Comparison of ENCODE assay signal across 11 cellular contexts in genomic region chr6:26295691-26296555, GRCh38.
DNase-seq lines count a peak whose midpoint lies in the region; ATAC-seq and TF ChIP-seq lines count a peak whose summit lies in the region.
"Had no signal": no experiment of that assay in that cellular context is flagged by ENCODE, and none has a peak within 500 bp of the region (broad histone marks: within the 10 kb centered on the region; RNA-seq: fewer than 3 reads in every experiment).

No MANE protein-coding gene starts in this region.

- no TSS peak for BruUV-seq in Calu3 (replicated peaks; lab: Mats Ljungman, UMichigan)

- no peaks in the 10 kb centered on the region for H3K9me2 ChIP-seq in MM.1S (replicated peaks; ENCODE audit: insufficient read depth, low read length)

- H3K4me3 ChIP-seq in MM.1S (ENCODE audit: low read length) (peak overlapping the region; percentile 34; the same call in 1 of the 2 replicates), muscle layer of duodenum (ENCODE audit: low read depth in 1 of 2, low read length in 2 of 2) (peak overlapping the region in 1 of 2 donors; percentile 24), neuronal stem cell (ENCODE audit: low read length in 2 of 2) (no peak overlapping the region), right atrium auricular region (no peak overlapping the region)
- H3K4me3 ChIP-seq: body of pancreas had no signal

- H3K14ac ChIP-seq in neuronal stem cell (ENCODE audit: low read length): no peak overlapping the region

- H3K9me3 ChIP-seq in MM.1S (replicated peaks; ENCODE audit: insufficient read depth, low read length) (no peaks in the 10 kb centered on the region), muscle layer of duodenum (ENCODE audit: control insufficient read depth in 1 of 2, low read length in 2 of 2) (no peaks in the 10 kb centered on the region), neuronal stem cell (replicated peaks in 1 of 2; ENCODE audit: control insufficient read depth in 2 of 2, insufficient read depth in 1 of 2, low read depth in 1 of 2, low read length in 2 of 2) (peaks cover 0 to 6% of the 10 kb centered on the region in 2 donors), right atrium auricular region (no peaks in the 10 kb centered on the region)
- H3K9me3 ChIP-seq: body of pancreas, neutrophil had no signal

- no peak for ATAC-seq in left cardiac atrium
- ATAC-seq in HG02588 (IDR thresholded peaks at IDR 0.05; ENCODE audit: unreplicated experiment): no peak
- ATAC-seq: body of pancreas had no signal

- H3K4me1 Mint-ChIP-seq in Calu3 (ENCODE audit: low read depth, unreplicated experiment): peaks cover 38% of the 10 kb centered on the region

- CTCF ChIA-PET in Calu3 (lab: Charles Lee): interaction anchor here (0.6 to 2.7 kb wide), 10 partner anchors 10 to 137 kb away, joined by 3 to 13 read pairs (median 4); a partner anchor contains a TSS

- H3K79me2 ChIP-seq in MM.1S (ENCODE audit: low read length): no peaks in the 10 kb centered on the region

- H3K79me1 ChIP-seq in neuronal stem cell (ENCODE audit: low read depth, low read length): no peaks in the 10 kb centered on the region

- intact Hi-C loops in Calu3 (cut with micrococcal nuclease; ENCODE audit: unreplicated experiment) (no loop called here), left cardiac atrium (cut with DNase I) (no loop called here)

- no peak for TF ChIP-seq CTCF in Calu3 (IDR thresholded peaks at IDR 0.05; ENCODE audit: unreplicated experiment)
- no peak for TF ChIP-seq CTCF in MM.1S (IDR thresholded peaks at IDR 0.05; ENCODE audit: low read length)
- no peak for TF ChIP-seq CTCF in right atrium auricular region (IDR thresholded peaks at IDR 0.05)

- no peaks in the 10 kb centered on the region for H3K9me3 Mint-ChIP-seq in Calu3 (ENCODE audit: low read depth, unreplicated experiment)

- H4K20me1 ChIP-seq in MM.1S (ENCODE audit: insufficient read depth, low read length): no peaks in the 10 kb centered on the region

- H3K4me1 ChIP-seq in MM.1S (ENCODE audit: low read length) (peaks cover 12% of the 10 kb centered on the region), muscle layer of duodenum (ENCODE audit: control insufficient read depth in 1 of 2, insufficient read depth in 2 of 2, low read length in 2 of 2) (no peaks in the 10 kb centered on the region), neuronal stem cell (ENCODE audit: control insufficient read depth in 2 of 2, insufficient read depth in 1 of 2, low read depth in 1 of 2, low read length in 2 of 2) (peaks cover 3% of the 10 kb centered on the region in 2 donors), right atrium auricular region (no peaks in the 10 kb centered on the region)
- H3K4me1 ChIP-seq: body of pancreas had no signal

- WGBS in neuronal stem cell (ENCODE audit: extremely low coverage in 2 of 2, insufficient read length in 2 of 2, insufficient replicate concordance in 1 of 2), 2 donors: no CpG with 5 or more reads among the region's 11 CpGs

- H3K36me3 ChIP-seq in MM.1S (replicated peaks; ENCODE audit: insufficient read depth, low read length): no peaks in the 10 kb centered on the region
- H3K36me3 ChIP-seq in muscle layer of duodenum (ENCODE audit: control insufficient read depth in 1 of 2, insufficient read depth in 2 of 2, low read length in 2 of 2): no peaks in the 10 kb centered on the region
- H3K36me3 ChIP-seq in neuronal stem cell (replicated peaks in 1 of 2; ENCODE audit: control insufficient read depth in 2 of 2, insufficient read depth in 2 of 2, low read length in 2 of 2): no peaks in the 10 kb centered on the region
- no peaks in the 10 kb centered on the region for H3K36me3 ChIP-seq in right atrium auricular region
- H3K36me3 ChIP-seq: neutrophil had no signal

- H3K4ac ChIP-seq in neuronal stem cell (ENCODE audit: low read length): no peak overlapping the region

- H3K27ac ChIP-seq in MM.1S (ENCODE audit: low read length) (no peak overlapping the region), muscle layer of duodenum (ENCODE audit: low read length) (peak overlapping the region; percentile 41), neuronal stem cell (replicated peaks; ENCODE audit: low read length) (no peak overlapping the region), right atrium auricular region (no peak overlapping the region)
- H3K27ac ChIP-seq: body of pancreas, neutrophil had no signal

- H3K27me3 Mint-ChIP-seq in Calu3 (ENCODE audit: unreplicated experiment): no peaks in the 10 kb centered on the region

- no peak overlapping the region for H3K23ac ChIP-seq in neuronal stem cell (ENCODE audit: low read depth, low read length, poor library complexity)

- peak overlapping the region; percentile 64 for H3K4me3 Mint-ChIP-seq in Calu3 (ENCODE audit: low read depth, unreplicated experiment)

- no peak overlapping the region for H4K8ac ChIP-seq in neuronal stem cell (ENCODE audit: low read depth, low read length)

- no peaks in the 10 kb centered on the region for H3F3A ChIP-seq in MM.1S (ENCODE audit: insufficient read depth, low read length)

- H3K27me3 ChIP-seq in MM.1S (replicated peaks; ENCODE audit: insufficient read depth, low read length): no peaks in the 10 kb centered on the region
- no peaks in the 10 kb centered on the region for H3K27me3 ChIP-seq in muscle layer of duodenum (ENCODE audit: low read depth, low read length)
- H3K27me3 ChIP-seq in neuronal stem cell (ENCODE audit: control insufficient read depth in 3 of 3, insufficient read depth in 3 of 3, low read depth in 1 of 3, low read length in 3 of 3): no peaks in the 10 kb centered on the region
- no peaks in the 10 kb centered on the region for H3K27me3 ChIP-seq in right atrium auricular region

- no peak overlapping the region for H4K91ac ChIP-seq in neuronal stem cell (ENCODE audit: low read depth, low read length, poor library complexity)

- H2BK12ac ChIP-seq in neuronal stem cell (ENCODE audit: low read length): no peak overlapping the region

- DNase-seq in Calu3 (peak; percentile 75), MM.1S (no peak), amniotic stem cell (lab: John Stamatoyannopoulos, UW) (peak; percentile 66), neuronal stem cell (ENCODE audit: low spot score) (no peak), left cardiac atrium (no peak), right atrium auricular region (ENCODE audit: low spot score) (no peak)
- DNase-seq: body of pancreas, NCI-H510A treated with DMSO at 0.1 percent for 48 hours had no signal

- H3K36me3 Mint-ChIP-seq in Calu3 (ENCODE audit: insufficient read depth, unreplicated experiment): peaks cover 6% of the 10 kb centered on the region

- H3K18ac ChIP-seq in neuronal stem cell (ENCODE audit: low read length): no peak overlapping the region

- no peak overlapping the region for H2BK15ac ChIP-seq in neuronal stem cell (ENCODE audit: low read length)

- H3K27ac Mint-ChIP-seq in Calu3 (ENCODE audit: unreplicated experiment): peak overlapping the region; percentile 88

- H3K9ac ChIP-seq in MM.1S (ENCODE audit: low read length): peak overlapping the region; percentile 22; the same call in 1 of the 2 replicates
- no peak overlapping the region for H3K9ac ChIP-seq in neuronal stem cell (ENCODE audit: low read depth, low read length, poor library complexity)

- no peak overlapping the region for H2AK5ac ChIP-seq in neuronal stem cell (ENCODE audit: low read depth, low read length)

- H3K4me2 ChIP-seq in MM.1S (ENCODE audit: low read depth, low read length) (peak overlapping the region; percentile 77), neuronal stem cell (ENCODE audit: insufficient read depth, low read length, poor library complexity, severe bottlenecking) (no peak overlapping the region)

- no peak overlapping the region for H2BK120ac ChIP-seq in neuronal stem cell (ENCODE audit: low read depth, low read length)

- H2AFZ ChIP-seq in MM.1S (ENCODE audit: low read length): peak overlapping the region; percentile 72
- H2AFZ ChIP-seq in neuronal stem cell (ENCODE audit: low read length): no peak overlapping the region

- H2BK5ac ChIP-seq in neuronal stem cell (ENCODE audit: low read length): no peak overlapping the region

Comparison
In these comparisons a context has a peak if more than half of its experiments do, and no peak if none do; other contexts are left out.
1. DNase-seq: peak in Calu3 (single experiment) and amniotic stem cell (single experiment); none in MM.1S (single experiment), neuronal stem cell (single experiment), left cardiac atrium (single experiment) and right atrium auricular region (single experiment).